In the genomic region with DNA sequence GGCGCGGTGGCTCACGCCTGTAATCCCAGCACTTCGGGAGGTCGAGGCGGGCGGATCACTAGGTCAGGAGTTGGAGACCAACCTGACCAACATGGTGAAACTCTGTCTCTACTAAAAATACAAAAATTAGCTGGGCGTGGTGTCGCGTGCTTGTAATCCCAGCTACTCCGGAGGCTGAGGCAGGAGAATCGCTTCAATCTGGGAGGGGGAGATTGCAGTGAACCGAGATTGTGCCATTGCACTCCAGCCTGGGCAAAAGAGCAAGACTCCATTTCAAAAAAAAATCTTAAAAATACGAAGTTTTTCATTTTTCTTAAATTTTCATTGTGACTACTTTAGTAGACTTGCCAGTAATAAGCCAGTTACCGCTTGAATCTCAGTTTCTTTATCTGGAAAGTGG, we compare ENCODE assay signal across 8 cellular contexts. TPM values are rescaled to one million over a fixed set of nuclear protein-coding genes. Genes with fewer than 3 reads are reported as not detected.
DNase-seq lines count a peak whose midpoint lies in the region; ATAC-seq, FAIRE-seq and TF ChIP-seq lines count a peak whose summit lies in the region.
"Not testable (repeated sequence)": the region's sequence is repeated elsewhere in the genome, so short reads cannot be mapped to it uniquely, and the experiment has no call there.

No MANE protein-coding gene starts in this region.

- peaks cover 49% of the 10 kb centered on the region for H3K4me1 ChIP-seq in CD8-positive, alpha-beta T cell (ENCODE audit: insufficient read depth, low read length)
- peaks cover 38% of the 10 kb centered on the region for H3K4me1 ChIP-seq in HUES48 (ENCODE audit: control insufficient read depth, insufficient read depth, low read length)
- peaks cover 40% of the 10 kb centered on the region for H3K4me1 ChIP-seq in Panc1 (ENCODE audit: control insufficient read depth, insufficient read depth, low read length)
- H3K4me1 ChIP-seq in GM12878 (ENCODE audit: control insufficient read depth, insufficient read depth, low read length), result not testable (repeated sequence)
- H3K4me1 ChIP-seq in hepatocyte (ENCODE audit: insufficient read depth), result peaks cover 53% of the 10 kb centered on the region

- not testable (repeated sequence) for H3K27ac ChIP-seq in CD8-positive, alpha-beta T cell (ENCODE audit: low read depth, low read length); HUES48 (ENCODE audit: low read depth, low read length); hepatocyte
- H3K27ac ChIP-seq in Panc1 (ENCODE audit: low read length) (peak overlapping the region; percentile 99), GM12878 (ENCODE audit: control insufficient read depth, insufficient read depth) (peak overlapping the region; percentile 61)

- TF ChIP-seq POLR2A in GM12878 (IDR thresholded peaks at IDR 0.05; ENCODE audit: low read depth, low read length), result not testable (repeated sequence)

- intact Hi-C loops in CD8-positive, alpha-beta T cell (cut with DNase I, micrococcal nuclease), result loop anchor here (5.0 to 10.0 kb wide), 5 partner anchors 434 to 1981 kb away; a partner anchor contains a TSS
- intact Hi-C loops in Panc1 (cut with micrococcal nuclease; ENCODE audit: unreplicated experiment); GM12878 (cut with micrococcal nuclease; ENCODE audit: unreplicated experiment): not testable (repeated sequence)

- peaks cover 68% of the 10 kb centered on the region for H3K4me1 Mint-ChIP-seq in CD8-positive, alpha-beta T cell (ENCODE audit: low read depth)
- peaks cover 63% of the 10 kb centered on the region for H3K4me1 Mint-ChIP-seq in activated CD8-positive, alpha-beta T cell treated with anti-CD3 and anti-CD28 coated beads, Interleukin-2, amount 10 ng/mL, durations not matched to agents 7 days and 5 days (ENCODE audit: low read depth)
- H3K4me1 Mint-ChIP-seq in nephron, result peaks cover 54% of the 10 kb centered on the region
- peaks cover 84% of the 10 kb centered on the region for H3K4me1 Mint-ChIP-seq in stimulated activated naive CD8-positive, alpha-beta T cell treated with anti-CD3 and anti-CD28 coated beads, Interleukin-15, Interleukin-2, amounts not matched to agents 100 ng/mL and 50 ng/mL, for 24 hours (ENCODE audit: low read depth)

- SMC1A ChIA-PET in GM12878 (lab: Charles Lee; ENCODE audit: uncharacterized antibody, unreplicated experiment), result not testable (repeated sequence)

- H3K27me3 ChIP-seq in CD8-positive, alpha-beta T cell (ENCODE audit: insufficient read depth, low read length); HUES48 (ENCODE audit: control insufficient read depth, insufficient read depth, low read length); Panc1 (ENCODE audit: control insufficient read depth, insufficient read depth, low read length); GM12878 (replicated peaks in 1 of 2; ENCODE audit: control insufficient read depth in 2 of 2, insufficient read depth in 2 of 2, low read length in 1 of 2); hepatocyte: not testable (repeated sequence)

- H3K4me3 Mint-ChIP-seq in CD8-positive, alpha-beta T cell, result peak overlapping the region; percentile 100
- H3K4me3 Mint-ChIP-seq in activated CD8-positive, alpha-beta T cell treated with anti-CD3 and anti-CD28 coated beads, Interleukin-2, amount 10 ng/mL, durations not matched to agents 7 days and 5 days, result peak overlapping the region; percentile 97
- H3K4me3 Mint-ChIP-seq in nephron, result peak overlapping the region; percentile 97 to 99 (median 99)
- H3K4me3 Mint-ChIP-seq in stimulated activated naive CD8-positive, alpha-beta T cell treated with anti-CD3 and anti-CD28 coated beads, Interleukin-15, Interleukin-2, amounts not matched to agents 100 ng/mL and 50 ng/mL, for 24 hours, result peak overlapping the region; percentile 91

- not testable (repeated sequence) for H3K9ac ChIP-seq in HUES48 (ENCODE audit: low read depth, low read length)
- peak overlapping the region; percentile 97 for H3K9ac ChIP-seq in GM12878 (ENCODE audit: control insufficient read depth, insufficient read depth, low read length)

- in situ Hi-C loops in Panc1 (cut with HindIII; ENCODE audit: low pct_unique_long_range_greater_than_20kb, low sequenced_read_pairs); GM12878 (cut with MboI): not testable (repeated sequence)

- H3K4me2 ChIP-seq in GM12878 (ENCODE audit: control insufficient read depth, insufficient read depth) (peak overlapping the region; percentile 84), hepatocyte (peak overlapping the region; percentile 92)

- ATAC-seq in CD8-positive, alpha-beta T cell; Panc1; activated CD8-positive, alpha-beta T cell treated with anti-CD3 and anti-CD28 coated beads, Interleukin-2, amount 10 ng/mL, durations not matched to agents 7 days and 5 days; GM12878: not testable (repeated sequence)

- not testable (repeated sequence) for TF ChIP-seq CTCF in CD8-positive, alpha-beta T cell (IDR thresholded peaks at IDR 0.05); Panc1 (IDR thresholded peaks at IDR 0.05); GM12878 (IDR thresholded peaks at IDR 0.05 in 2 of 3, conservative IDR thresholded peaks at IDR 0.05 in 1 of 3; ENCODE audit: control insufficient read depth in 2 of 3, extremely low read depth in 1 of 3, insufficient read depth in 1 of 3, low read depth in 3 of 3, low read length in 3 of 3); hepatocyte (IDR thresholded peaks at IDR 0.05; ENCODE audit: poor library complexity); nephron (IDR thresholded peaks at IDR 0.05; ENCODE audit: unreplicated experiment in 3 of 3)

- H3K9me3 ChIP-seq in CD8-positive, alpha-beta T cell (ENCODE audit: low read length); HUES48 (ENCODE audit: control insufficient read depth, insufficient read depth, low read length); Panc1 (ENCODE audit: control insufficient read depth, insufficient read depth, low read depth, low read length); GM12878 (replicated peaks; ENCODE audit: control insufficient read depth, insufficient read depth, low read length); hepatocyte (ENCODE audit: low read depth): not testable (repeated sequence)

- not testable (repeated sequence) for H2AFZ ChIP-seq in GM12878 (ENCODE audit: control insufficient read depth, low read depth, low read length); hepatocyte

- peaks cover 77% of the 10 kb centered on the region for H3K79me2 ChIP-seq in GM12878 (ENCODE audit: control insufficient read depth, insufficient read depth, low read length)
- peaks cover 79% of the 10 kb centered on the region for H3K79me2 ChIP-seq in hepatocyte

- CTCF ChIA-PET in CD8-positive, alpha-beta T cell (lab: Charles Lee); Panc1 (lab: Charles Lee); GM12878 (lab: Yijun Ruan, JAX): not testable (repeated sequence)
- CTCF ChIA-PET in activated CD8-positive, alpha-beta T cell treated with anti-CD3 and anti-CD28 coated beads, Interleukin-2, amount 10 ng/mL, durations not matched to agents 7 days and 5 days (lab: Charles Lee), result interaction anchor here (3.0 kb wide), 1 partner anchor 29 kb away, joined by 18 read pairs; no protein-coding TSS in a partner anchor

- POLR2A ChIA-PET in CD8-positive, alpha-beta T cell (lab: Charles Lee), result interaction anchor here (0.6 kb wide), 1 partner anchor 1051 kb away, joined by 3 read pairs; no protein-coding TSS in a partner anchor
- POLR2A ChIA-PET in Panc1 (lab: Charles Lee); activated CD8-positive, alpha-beta T cell treated with anti-CD3 and anti-CD28 coated beads, Interleukin-2, amount 10 ng/mL, durations not matched to agents 7 days and 5 days (lab: Charles Lee); GM12878 (lab: Charles Lee): not testable (repeated sequence)

- H3K9me2 ChIP-seq in hepatocyte (replicated peaks; ENCODE audit: insufficient read depth), result not testable (repeated sequence)

- H3K36me3 Mint-ChIP-seq in CD8-positive, alpha-beta T cell, result peaks cover 43% of the 10 kb centered on the region
- H3K36me3 Mint-ChIP-seq in activated CD8-positive, alpha-beta T cell treated with anti-CD3 and anti-CD28 coated beads, Interleukin-2, amount 10 ng/mL, durations not matched to agents 7 days and 5 days (ENCODE audit: low read depth), result peaks cover 41% of the 10 kb centered on the region
- H3K36me3 Mint-ChIP-seq in nephron (ENCODE audit: low read depth), result peaks cover 39% of the 10 kb centered on the region
- H3K36me3 Mint-ChIP-seq in stimulated activated naive CD8-positive, alpha-beta T cell treated with anti-CD3 and anti-CD28 coated beads, Interleukin-15, Interleukin-2, amounts not matched to agents 100 ng/mL and 50 ng/mL, for 24 hours (ENCODE audit: low read depth), result peaks cover 70% of the 10 kb centered on the region

- not testable (repeated sequence) for BruUV-seq in Panc1 (replicated peaks; lab: Mats Ljungman, UMichigan); GM12878 (replicated peaks; lab: Mats Ljungman, UMichigan)

- not testable (repeated sequence) for TF ChIP-seq EP300 in GM12878 (IDR thresholded peaks at IDR 0.05; ENCODE audit: borderline replicate concordance in 1 of 2, control insufficient read depth in 1 of 2, low read depth in 2 of 2, low read length in 2 of 2)

- RAD21 ChIA-PET in GM12878 (lab: Charles Lee; ENCODE audit: unreplicated experiment), result not testable (repeated sequence)

- not testable (repeated sequence) for H3K36me3 ChIP-seq in CD8-positive, alpha-beta T cell (ENCODE audit: insufficient read depth, low read length); hepatocyte (replicated peaks; ENCODE audit: insufficient read depth, low read depth)
- H3K36me3 ChIP-seq in HUES48 (ENCODE audit: control insufficient read depth, insufficient read depth, low read length) (peaks cover 49% of the 10 kb centered on the region), Panc1 (ENCODE audit: control insufficient read depth, insufficient read depth, low read length) (peaks cover 20% of the 10 kb centered on the region), GM12878 (ENCODE audit: control insufficient read depth in 2 of 2, insufficient read depth in 2 of 2, low read length in 1 of 2) (peaks cover 0 to 14% of the 10 kb centered on the region in 2 experiments; a peak in 3 of 4 replicates)

- FAIRE-seq in GM12878 (lab: Jason Lieb, UNC), result not testable (repeated sequence)

- 76% methylated on average over 15 of the region's 15 CpGs for WGBS in GM12878 (ENCODE audit: insufficient coverage, insufficient replicate concordance, low lambda C conversion rate, missing lambda C conversion rate)
- WGBS in hepatocyte (ENCODE audit: low lambda C conversion rate, missing lambda C conversion rate), result 80% methylated on average over 15 of the region's 15 CpGs

- H3K4me3 ChIP-seq in CD8-positive, alpha-beta T cell (ENCODE audit: low read depth, low read length), result not testable (repeated sequence)
- H3K4me3 ChIP-seq in HUES48 (ENCODE audit: low read depth, low read length) (peak overlapping the region; percentile 99), Panc1 (ENCODE audit: low read depth in 2 of 2, low read length in 2 of 2) (peak overlapping the region; percentile 91 to 97), GM12878 (peak overlapping the region; percentile 87), hepatocyte (peak overlapping the region; percentile 79)

- TF ChIP-seq RAD21 in GM12878 (IDR thresholded peaks at IDR 0.05; ENCODE audit: insufficient read depth, low read depth, low read length), result not testable (repeated sequence)

- not testable (repeated sequence) for H3K27me3 Mint-ChIP-seq in CD8-positive, alpha-beta T cell (ENCODE audit: low read depth); activated CD8-positive, alpha-beta T cell treated with anti-CD3 and anti-CD28 coated beads, Interleukin-2, amount 10 ng/mL, durations not matched to agents 7 days and 5 days (ENCODE audit: low read depth); nephron (ENCODE audit: low read depth); stimulated activated naive CD8-positive, alpha-beta T cell treated with anti-CD3 and anti-CD28 coated beads, Interleukin-15, Interleukin-2, amounts not matched to agents 100 ng/mL and 50 ng/mL, for 24 hours

- H3K27ac Mint-ChIP-seq in CD8-positive, alpha-beta T cell, result peak overlapping the region; percentile 52
- not testable (repeated sequence) for H3K27ac Mint-ChIP-seq in activated CD8-positive, alpha-beta T cell treated with anti-CD3 and anti-CD28 coated beads, Interleukin-2, amount 10 ng/mL, durations not matched to agents 7 days and 5 days; nephron
- peak overlapping the region; percentile 95 for H3K27ac Mint-ChIP-seq in stimulated activated naive CD8-positive, alpha-beta T cell treated with anti-CD3 and anti-CD28 coated beads, Interleukin-15, Interleukin-2, amounts not matched to agents 100 ng/mL and 50 ng/mL, for 24 hours

- not testable (repeated sequence) for DNase-seq in CD8-positive, alpha-beta T cell; Panc1 (ENCODE audit: low read depth, low spot score); activated CD8-positive, alpha-beta T cell treated with anti-CD3 and anti-CD28 coated beads, Interleukin-2, amount 10 ng/mL, durations not matched to agents 7 days and 5 days; GM12878 (ENCODE audit: low read depth, low spot score); hepatocyte (ENCODE audit: low spot score)

- not testable (repeated sequence) for H3K9me3 Mint-ChIP-seq in CD8-positive, alpha-beta T cell; activated CD8-positive, alpha-beta T cell treated with anti-CD3 and anti-CD28 coated beads, Interleukin-2, amount 10 ng/mL, durations not matched to agents 7 days and 5 days (ENCODE audit: insufficient read depth); nephron; stimulated activated naive CD8-positive, alpha-beta T cell treated with anti-CD3 and anti-CD28 coated beads, Interleukin-15, Interleukin-2, amounts not matched to agents 100 ng/mL and 50 ng/mL, for 24 hours

- H4K20me1 ChIP-seq in GM12878 (ENCODE audit: control insufficient read depth, insufficient read depth), result not testable (repeated sequence)
- peaks cover 69% of the 10 kb centered on the region for H4K20me1 ChIP-seq in hepatocyte (ENCODE audit: insufficient read depth, poor library complexity, severe bottlenecking)

RNA-seq across cellular contexts. Expression of a gene that starts 2.5 kb away (rescaled TPM):
- total RNA-seq in CD8-positive, alpha-beta T cell, result 100 to 1,000 TPM; 709 to 741 TPM
- total RNA-seq in Panc1 (2021; ENCODE audit: unreplicated experiment) (351 TPM), GM12878 (2014; rRNA removed) (519 and 635 TPM in 2 replicates), GM12878 (2014; rRNA removed; fragmentation: Illumina TruSeq; extraction: Trizol) (742 and 752 TPM in 2 replicates), GM12878 (2021) (628 and 637 TPM in 2 replicates), hepatocyte (435 and 449 TPM in 2 replicates)
- 242 TPM for polyA plus RNA-seq in Panc1 (2012; ENCODE audit: insufficient read length)
- total RNA-seq in activated CD8-positive, alpha-beta T cell treated with anti-CD3 and anti-CD28 coated beads, Interleukin-2, amount 10 ng/mL, durations not matched to agents 7 days and 5 days, result 100 to 1,000 TPM; 352 to 353 TPM
- total RNA-seq in GM12878 (2013; cell fraction: nucleolus; rRNA removed), result 239 and 240 TPM in 2 replicates
- 340 TPM for polyA plus RNA-seq in GM12878 (2011; ENCODE audit: low read depth)
- polyA plus RNA-seq in GM12878 (2011; rRNA removed) (494 and 678 TPM in 2 replicates), GM12878 (2014; fragmentation: Illumina TruSeq; extraction: Trizol) (625 and 749 TPM in 2 replicates), GM12878 (2014; fragmentation: Nextera tagmentation; extraction: Ambion mirVana) (100 to 1,000 TPM; 133 to 144 TPM), GM12878 (2014; rRNA removed) (326 and 368 TPM in 2 replicates), GM12878 (2016; fragmentation: Nextera tagmentation; extraction: Ambion mirVana) (100 to 1,000 TPM; 123 TPM), hepatocyte (53.5 and 65.1 TPM in 2 replicates)
- polyA plus RNA-seq in GM12878 (2011; cell fraction: cytosol; rRNA removed), result 381 and 532 TPM in 2 replicates
- 218 and 250 TPM in 2 replicates for polyA plus RNA-seq in GM12878 (2011; cell fraction: nucleus; rRNA removed)
- 417 and 421 TPM in 2 replicates for polyA plus RNA-seq in GM12878 (2012)
- polyA minus RNA-seq in GM12878 (2011; rRNA and poly(A)+ RNA removed), result 773 and 817 TPM in 2 replicates
- 266 and 313 TPM in 2 replicates for polyA minus RNA-seq in GM12878 (2011; cell fraction: cytosol; rRNA and poly(A)+ RNA removed)
- 94.2 and 136 TPM in 2 replicates for polyA minus RNA-seq in GM12878 (2011; cell fraction: nucleus; rRNA and poly(A)+ RNA removed)

RNA-seq across cellular contexts. Expression of a gene that starts 41.1 kb away (rescaled TPM):
- total RNA-seq in CD8-positive, alpha-beta T cell, result 1 to 10 TPM; 2.5 to 3.2 TPM
- total RNA-seq in Panc1 (2021; ENCODE audit: unreplicated experiment) (48.1 TPM), GM12878 (2014; rRNA removed) (0.17 and 0.22 TPM in 2 replicates), GM12878 (2014; rRNA removed; fragmentation: Illumina TruSeq; extraction: Trizol) (not detected in 2 replicates), GM12878 (2021) (0.66 and 0.72 TPM in 2 replicates), hepatocyte (15.9 and 16.9 TPM in 2 replicates)
- 49.1 TPM for polyA plus RNA-seq in Panc1 (2012; ENCODE audit: insufficient read length)
- total RNA-seq in activated CD8-positive, alpha-beta T cell treated with anti-CD3 and anti-CD28 coated beads, Interleukin-2, amount 10 ng/mL, durations not matched to agents 7 days and 5 days, result 1 to 10 TPM; 1.0 to 1.4 TPM
- total RNA-seq in GM12878 (2013; cell fraction: nucleolus; rRNA removed), result 1.7 and 2.7 TPM in 2 replicates
- 0.14 TPM for polyA plus RNA-seq in GM12878 (2011; ENCODE audit: low read depth)
- polyA plus RNA-seq in GM12878 (2011; rRNA removed) (0.07 TPM in 1 of 2 replicates, not detected in the other), GM12878 (2014; fragmentation: Illumina TruSeq; extraction: Trizol) (0.03 and 0.11 TPM in 2 replicates), GM12878 (2014; fragmentation: Nextera tagmentation; extraction: Ambion mirVana) (not detected), GM12878 (2014; rRNA removed) (0.15 and 0.52 TPM in 2 replicates), GM12878 (2016; fragmentation: Nextera tagmentation; extraction: Ambion mirVana) (under 1 TPM in 1 of 2 experiments, not detected in 1; 0.20 TPM), hepatocyte (32.2 and 41.8 TPM in 2 replicates)
- polyA plus RNA-seq in GM12878 (2011; cell fraction: cytosol; rRNA removed), result 0.07 and 0.10 TPM in 2 replicates
- 0.97 and 1.3 TPM in 2 replicates for polyA plus RNA-seq in GM12878 (2011; cell fraction: nucleus; rRNA removed)
- polyA plus RNA-seq in GM12878 (2012), result 0.39 and 0.64 TPM in 2 replicates
- polyA minus RNA-seq in GM12878 (2011; rRNA and poly(A)+ RNA removed), result 0.57 TPM in 1 of 2 replicates, not detected in the other
- polyA minus RNA-seq in GM12878 (2011; cell fraction: cytosol; rRNA and poly(A)+ RNA removed), result 0.62 and 2.8 TPM in 2 replicates
- 0.48 and 1.2 TPM in 2 replicates for polyA minus RNA-seq in GM12878 (2011; cell fraction: nucleus; rRNA and poly(A)+ RNA removed)

RNA-seq across cellular contexts. Expression of a gene that starts 59.8 kb away (rescaled TPM):
- 1 to 10 TPM; 3.5 to 4.2 TPM for total RNA-seq in CD8-positive, alpha-beta T cell
- 4,079 TPM for total RNA-seq in Panc1 (2021; ENCODE audit: unreplicated experiment)
- 4,352 TPM for polyA plus RNA-seq in Panc1 (2012; ENCODE audit: insufficient read length)
- total RNA-seq in activated CD8-positive, alpha-beta T cell treated with anti-CD3 and anti-CD28 coated beads, Interleukin-2, amount 10 ng/mL, durations not matched to agents 7 days and 5 days, result under 1 TPM; 0.44 to 0.95 TPM
- total RNA-seq in GM12878 (2013; cell fraction: nucleolus; rRNA removed), result not detected in 2 replicates
- 0.22 and 0.45 TPM in 2 replicates for total RNA-seq in GM12878 (2014; rRNA removed)
- total RNA-seq in GM12878 (2014; rRNA removed; fragmentation: Illumina TruSeq; extraction: Trizol), result 0.09 and 0.22 TPM in 2 replicates
- 4.0 and 4.6 TPM in 2 replicates for total RNA-seq in GM12878 (2021)
- polyA plus RNA-seq in GM12878 (2011; ENCODE audit: low read depth), result 0.63 TPM
- polyA plus RNA-seq in GM12878 (2011; rRNA removed), result 0.15 and 0.23 TPM in 2 replicates
- polyA plus RNA-seq in GM12878 (2011; cell fraction: cytosol; rRNA removed), result 0.39 and 0.45 TPM in 2 replicates
- polyA plus RNA-seq in GM12878 (2011; cell fraction: nucleus; rRNA removed), result 0.25 and 0.47 TPM in 2 replicates
- polyA plus RNA-seq in GM12878 (2012), result 1.6 and 1.7 TPM in 2 replicates
- polyA plus RNA-seq in GM12878 (2014; fragmentation: Illumina TruSeq; extraction: Trizol), result 0.25 TPM in 1 of 2 replicates, not detected in the other
- polyA plus RNA-seq in GM12878 (2014; fragmentation: Nextera tagmentation; extraction: Ambion mirVana), result under 1 TPM in 1 of 2 experiments, not detected in 1; 0.09 TPM
- 0.14 and 0.18 TPM in 2 replicates for polyA plus RNA-seq in GM12878 (2014; rRNA removed)
- under 1 TPM; 0.46 to 0.59 TPM for polyA plus RNA-seq in GM12878 (2016; fragmentation: Nextera tagmentation; extraction: Ambion mirVana)
- 0.37 and 0.88 TPM in 2 replicates for polyA minus RNA-seq in GM12878 (2011; rRNA and poly(A)+ RNA removed)
- polyA minus RNA-seq in GM12878 (2011; cell fraction: cytosol; rRNA and poly(A)+ RNA removed), result 3.3 and 4.9 TPM in 2 replicates
- polyA minus RNA-seq in GM12878 (2011; cell fraction: nucleus; rRNA and poly(A)+ RNA removed), result 0.48 and 0.96 TPM in 2 replicates
- total RNA-seq in hepatocyte, result 676 and 753 TPM in 2 replicates
- 1,621 and 1,849 TPM in 2 replicates for polyA plus RNA-seq in hepatocyte

Comparison
In these comparisons a context has a peak if more than half of its experiments do, and no peak if none do; other contexts are left out.
1. RNA of a gene that starts 59.8 kb away (total RNA-seq): 4,079 TPM in Panc1 (single experiment) and 676 to 753 TPM in hepatocyte; 3.5 to 4.2 TPM in CD8-positive, alpha-beta T cell, 0.44 to 0.95 TPM in activated CD8-positive, alpha-beta T cell treated with anti-CD3 and anti-CD28 coated beads, Interleukin-2, amount 10 ng/mL, durations not matched to agents 7 days and 5 days and 0.09 to 4.6 TPM in GM12878; every median in the first group is over 100 times any median in the second.
2. Peak in every context shown above with its lines, with median percentiles within 50 percentile points of each other: H3K4me3 Mint-ChIP-seq.